In the genomic region with DNA sequence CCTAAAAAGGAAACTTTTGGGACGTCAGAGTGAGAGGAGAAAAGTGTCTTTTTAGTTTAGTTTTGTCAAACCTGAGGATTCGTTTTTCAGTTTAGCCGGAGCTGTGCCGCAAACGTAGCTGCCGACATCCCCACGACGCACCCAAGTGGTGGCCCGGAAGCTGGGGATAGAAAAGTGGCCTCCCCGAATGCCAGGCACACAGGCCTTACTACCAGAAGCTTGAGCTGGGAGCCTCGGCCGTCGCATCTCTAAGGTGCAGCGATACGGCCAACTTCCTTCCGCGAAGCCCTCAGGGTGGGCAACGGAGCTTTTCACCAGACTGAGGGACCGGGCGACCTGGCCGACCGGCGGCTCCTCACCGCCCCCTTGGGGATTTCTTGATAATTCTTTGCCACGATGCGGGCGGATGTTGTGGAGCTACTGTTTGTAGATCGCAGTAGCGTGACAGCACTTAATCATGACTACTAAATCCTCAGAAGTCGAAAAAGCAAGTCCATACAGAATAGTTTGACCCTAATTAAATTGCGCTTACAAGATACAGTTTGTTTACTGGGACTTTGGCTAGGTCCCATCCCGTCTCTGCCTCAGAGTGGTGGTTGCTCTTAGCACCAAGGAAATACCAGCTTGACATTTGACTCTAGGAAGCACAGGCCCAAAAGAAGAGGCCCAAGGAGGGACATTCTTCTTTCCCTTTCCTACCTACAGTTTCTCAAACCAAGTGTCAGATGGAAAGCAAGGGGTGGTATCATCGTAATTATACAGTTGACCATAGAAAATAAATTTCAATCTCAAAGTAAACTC, we compare ENCODE assay signal across 8 cellular contexts. TPM values are rescaled to one million over a fixed set of nuclear protein-coding genes. Genes with fewer than 3 reads are reported as not detected.
A peak's percentile ranks its signal among the peaks of the same experiment; 100 is the strongest.
DNase-seq lines count a peak whose midpoint lies in the region; ATAC-seq and TF ChIP-seq lines count a peak whose summit lies in the region.

No MANE protein-coding gene starts in this region.

- peak; percentile 70 for TF ChIP-seq RAD21 in Ishikawa (IDR thresholded peaks at IDR 0.05; ENCODE audit: low read depth)

- H3K36me3 ChIP-seq in OCI-LY7 (ENCODE audit: insufficient read depth, low read length), result peaks cover 33% of the 10 kb centered on the region

- DNase-seq in DMS153 treated with DMSO at 0.1 percent for 48 hours (lab: John Stamatoyannopoulos, UW; ENCODE audit: unreplicated experiment), result peak; percentile 92
- peak; percentile 92 for DNase-seq in OCI-LY7 (ENCODE audit: low spot score)
- DNase-seq in activated T-cell treated with anti-CD3 and anti-CD28 coated beads for 48 hours (ENCODE audit: low read depth), result peak; percentile 80
- DNase-seq in erythroblast (lab: John Stamatoyannopoulos, UW), result peak; percentile 89 to 92
- DNase-seq in mucosa of gallbladder (ENCODE audit: low spot score), result peak; percentile 88
- peak; percentile 62 to 72 for DNase-seq in stimulated activated CD8-positive, alpha-beta memory T cell treated with anti-CD3 and anti-CD28 coated beads, Interleukin-4, amount 100 ng/mL, for 1 hour (ENCODE audit: low read depth in 2 of 2, low spot score in 1 of 2)

- peak; percentile 86 for TF ChIP-seq CTCF in OCI-LY7 (conservative IDR thresholded peaks at IDR 0.05; ENCODE audit: low read length)

- H4K20me1 ChIP-seq in OCI-LY7 (ENCODE audit: insufficient read depth, low read length), result no peaks in the 10 kb centered on the region

- H3K4me2 ChIP-seq in OCI-LY7 (ENCODE audit: low read length), result peak overlapping the region; percentile 85

- peak overlapping the region; percentile 84 for H3K4me3 ChIP-seq in OCI-LY7 (ENCODE audit: low read depth, low read length, poor library complexity, severe bottlenecking)

- POLR2A ChIA-PET in OCI-LY7 (lab: Charles Lee), result interaction anchor here (0.6 to 4.2 kb wide), 38 partner anchors 8 to 618 kb away, joined by 3 to 38 read pairs (median 4); a partner anchor contains a TSS

- peak; percentile 89 for TF ChIP-seq POLR2A in erythroblast (IDR thresholded peaks at IDR 0.05; ENCODE audit: low read length)

- peak; percentile 82 for ATAC-seq in GM21717 (IDR thresholded peaks at IDR 0.05; ENCODE audit: unreplicated experiment)

- CTCF ChIA-PET in OCI-LY7 (lab: Charles Lee; ENCODE audit: unreplicated experiment), result interaction anchor here (0.6 to 1.7 kb wide), 7 partner anchors 9 to 443 kb away, joined by 3 to 13 read pairs (median 5); a partner anchor contains a TSS

- BruUV-seq in OCI-LY7 (replicated peaks; lab: Mats Ljungman, UMichigan), result TSS peak; percentile 92

- peaks cover 27% of the 10 kb centered on the region for H3K4me1 ChIP-seq in OCI-LY7 (ENCODE audit: insufficient read depth, low read length, poor library complexity, severe bottlenecking)

- peak overlapping the region; percentile 88 for H3K27ac ChIP-seq in OCI-LY7 (ENCODE audit: low read depth, low read length, poor library complexity, severe bottlenecking)

- peak overlapping the region; percentile 78 for H2AFZ ChIP-seq in OCI-LY7 (ENCODE audit: low read length)

- no peaks in the 10 kb centered on the region for H3K9me2 ChIP-seq in OCI-LY7 (ENCODE audit: insufficient read depth, low read length)

- no peaks in the 10 kb centered on the region for H3K9me3 ChIP-seq in OCI-LY7 (ENCODE audit: low read length)

- peaks cover 27% of the 10 kb centered on the region; the same call in 1 of the 2 replicates for H3K79me2 ChIP-seq in OCI-LY7 (ENCODE audit: insufficient read depth, low read depth, low read length)

- intact Hi-C loops in OCI-LY7 (cut with micrococcal nuclease; ENCODE audit: unreplicated experiment), result loop anchor here (2.0 to 10.0 kb wide), 3 partner anchors 92 to 489 kb away; a partner anchor contains a TSS

- TF ChIP-seq EP300 in Ishikawa (IDR thresholded peaks at IDR 0.05; ENCODE audit: borderline replicate concordance), result no peak

TF ChIP-seq in Ishikawa, 13 proteins besides CTCF, POLR2A, EP300 and RAD21:
- TF ChIP-seq, protein P1, sequence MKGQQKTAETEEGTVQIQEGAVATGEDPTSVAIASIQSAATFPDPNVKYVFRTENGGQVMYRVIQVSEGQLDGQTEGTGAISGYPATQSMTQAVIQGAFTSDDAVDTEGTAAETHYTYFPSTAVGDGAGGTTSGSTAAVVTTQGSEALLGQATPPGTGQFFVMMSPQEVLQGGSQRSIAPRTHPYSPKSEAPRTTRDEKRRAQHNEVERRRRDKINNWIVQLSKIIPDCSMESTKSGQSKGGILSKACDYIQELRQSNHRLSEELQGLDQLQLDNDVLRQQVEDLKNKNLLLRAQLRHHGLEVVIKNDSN (IDR thresholded peaks at IDR 0.05), result no peak
- TF ChIP-seq, protein P2, sequence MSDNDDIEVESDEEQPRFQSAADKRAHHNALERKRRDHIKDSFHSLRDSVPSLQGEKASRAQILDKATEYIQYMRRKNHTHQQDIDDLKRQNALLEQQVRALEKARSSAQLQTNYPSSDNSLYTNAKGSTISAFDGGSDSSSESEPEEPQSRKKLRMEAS (IDR thresholded peaks at IDR 0.05), result peak; percentile 17
TF ChIP-seq in Ishikawa: peak in this region for 1.

RNA-seq across cellular contexts. Expression of a gene that starts 0.6 kb away (rescaled TPM):
- total RNA-seq in OCI-LY7 (2014; rRNA removed; shearing (Covaris generic)), result 13.9 and 17.6 TPM in 2 replicates
- total RNA-seq in OCI-LY7 (2022) (17.8 and 22.0 TPM in 2 replicates), mucosa of gallbladder (8.6 TPM)

RNA-seq across cellular contexts. Expression of a gene that starts 30.7 kb away (rescaled TPM):
- 25.5 and 33.9 TPM in 2 replicates for total RNA-seq in OCI-LY7 (2014; rRNA removed; shearing (Covaris generic))
- 28.7 and 30.9 TPM in 2 replicates for total RNA-seq in OCI-LY7 (2022)
- total RNA-seq in mucosa of gallbladder, result 0.69 TPM

Comparison
In these comparisons a context has a peak if more than half of its experiments do, and no peak if none do; other contexts are left out.
1. Peak in every context shown above with its lines: DNase-seq, ATAC-seq, H3K4me3 ChIP-seq and H3K27ac ChIP-seq.
2. RNA of a gene that starts 30.7 kb away (total RNA-seq): 25.5 to 33.9 TPM in OCI-LY7; 0.69 TPM in mucosa of gallbladder (single experiment); every median in the first group is over 10 times any median in the second.